Comparison of ENCODE assay signal across 1 cellular context in the genomic region with DNA sequence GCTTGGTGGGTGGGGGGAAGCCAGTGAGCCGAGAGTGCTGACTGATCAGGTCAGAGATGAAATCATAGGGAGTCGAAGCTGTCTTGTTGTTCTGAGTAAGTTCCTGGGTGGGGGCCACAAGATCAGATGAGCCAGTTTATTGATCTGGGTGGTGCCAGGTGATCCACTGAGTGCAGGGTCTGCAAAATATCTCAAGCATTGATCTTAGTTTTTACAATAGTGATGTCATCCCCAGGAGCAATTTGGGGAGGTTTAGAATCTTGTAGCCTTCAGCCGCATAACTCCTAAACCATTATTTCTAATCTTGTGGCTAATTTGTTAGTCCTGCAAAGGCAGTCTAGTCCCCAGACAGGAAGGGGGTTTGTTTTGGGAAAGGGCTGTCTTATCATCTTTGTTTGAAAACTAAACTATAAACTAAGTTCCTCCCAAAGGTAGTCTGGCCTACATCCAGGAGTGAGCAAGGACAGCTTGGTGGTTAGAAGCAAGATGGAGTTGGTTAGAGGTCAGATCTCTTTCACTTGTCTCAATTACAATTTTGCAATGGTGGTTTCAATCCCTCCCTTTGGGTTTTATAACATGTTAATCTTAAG.
TF ChIP-seq lines count a peak whose summit lies in the region.

No MANE protein-coding gene starts in this region.

TF ChIP-seq in HepG2, 621 proteins besides CTCF, POLR2A, EP300 and RAD21 (continued from another document):
- TF ChIP-seq ZNF33A (CRISPR knock-in tag; IDR thresholded peaks at IDR 0.05; ENCODE audit: borderline replicate concordance) = no peak
